ENCODE assay signal across 25 cellular contexts in genomic region chr3:54531741-54532140, GRCh38.
"Had no signal": no experiment of that assay in that cellular context is flagged by ENCODE, and none has a peak within 500 bp of the region (broad histone marks: within the 10 kb centered on the region; RNA-seq: fewer than 3 reads in every experiment).

No MANE protein-coding gene starts in this region.

- DNase-seq: activated CD4-positive, alpha-beta memory T cell treated with anti-CD3 and anti-CD28 coated beads, Interleukin-2, amount 10 ng/mL, durations not matched to agents 7 days and 5 days; activated CD4-positive, alpha-beta T cell treated with anti-CD3 and anti-CD28 coated beads for 1 hour; activated CD4-positive, alpha-beta T cell treated with anti-CD3 and anti-CD28 coated beads for 4 hours; activated CD4-positive, alpha-beta T cell treated with anti-CD3 and anti-CD28 coated beads, Interleukin-2, amount 10 ng/mL, durations not matched to agents 7 days and 5 days; activated CD4-positive, alpha-beta T cell treated with anti-CD3 and anti-CD28 coated beads, Interleukin-2, amount 50 U/mL, for 4 hours; activated CD8-positive, alpha-beta memory T cell treated with anti-CD3 and anti-CD28 coated beads, Interleukin-2, amount 50 U/mL, for 48 hours; activated gamma-delta T cell; activated naive CD4-positive, alpha-beta T cell; activated naive CD4-positive, alpha-beta T cell treated with anti-CD3 and anti-CD28 coated beads, Interleukin-2, amount 10 ng/mL, durations not matched to agents 7 days and 5 days; activated naive CD8-positive, alpha-beta T cell treated with anti-CD3 and anti-CD28 coated beads, Interleukin-2, amount 10 ng/mL, durations not matched to agents 7 days and 5 days; activated T-cell treated with anti-CD3 and anti-CD28 coated beads for 4 hours; activated T-cell treated with anti-CD3 and anti-CD28 coated beads, Interleukin-2, amount 50 U/mL, for 24 hours; activated T-cell treated with anti-CD3 and anti-CD28 coated beads, Interleukin-2, amount 50 U/mL, for 72 hours; dorsolateral prefrontal cortex; effector CD4-positive, alpha-beta T cell; effector memory CD8-positive, alpha-beta T cell; foreskin fibroblast; T-helper 2 cell had no signal

- H3K4me3 ChIP-seq: ascending aorta, coronary artery, dorsolateral prefrontal cortex had no signal

- H3K9me3 ChIP-seq: ascending aorta had no signal

- H3K9me3 Mint-ChIP-seq: central memory CD8-positive, alpha-beta T cell had no signal

- H3K4me1 ChIP-seq: ascending aorta had no signal

- H3K4me1 Mint-ChIP-seq: activated CD4-positive, alpha-beta memory T cell treated with anti-CD3 and anti-CD28 coated beads, Interleukin-2, amount 10 ng/mL, durations not matched to agents 7 days and 5 days; activated CD4-positive, alpha-beta T cell treated with anti-CD3 and anti-CD28 coated beads, Interleukin-2, amount 10 ng/mL, durations not matched to agents 7 days and 5 days; activated naive CD4-positive, alpha-beta T cell treated with anti-CD3 and anti-CD28 coated beads, Interleukin-2, amount 10 ng/mL, durations not matched to agents 7 days and 5 days; central memory CD8-positive, alpha-beta T cell had no signal

- H3K4me3 Mint-ChIP-seq: activated CD4-positive, alpha-beta memory T cell treated with anti-CD3 and anti-CD28 coated beads, Interleukin-2, amount 10 ng/mL, durations not matched to agents 7 days and 5 days; activated CD4-positive, alpha-beta T cell treated with anti-CD3 and anti-CD28 coated beads, Interleukin-2, amount 10 ng/mL, durations not matched to agents 7 days and 5 days; activated naive CD4-positive, alpha-beta T cell treated with anti-CD3 and anti-CD28 coated beads, Interleukin-2, amount 10 ng/mL, durations not matched to agents 7 days and 5 days; activated naive CD8-positive, alpha-beta T cell treated with anti-CD3 and anti-CD28 coated beads, Interleukin-2, amount 10 ng/mL, durations not matched to agents 7 days and 5 days; activated T-cell treated with anti-CD3 and anti-CD28 coated beads, Interleukin-2, amount 50 U/mL, for 24 hours; activated T-cell treated with anti-CD3 and anti-CD28 coated beads, Interleukin-2, amount 50 U/mL, for 72 hours; brain; central memory CD8-positive, alpha-beta T cell; dendritic cell treated with granulocyte-macrophage colony-stimulating factor and Interleukin-4, amounts not matched to agents 40 ng/mL and 50 ng/mL, for 4 days; effector memory CD8-positive, alpha-beta T cell had no signal

- H3K36me3 Mint-ChIP-seq: activated naive CD4-positive, alpha-beta T cell treated with anti-CD3 and anti-CD28 coated beads, Interleukin-2, amount 10 ng/mL, durations not matched to agents 7 days and 5 days; activated naive CD8-positive, alpha-beta T cell treated with anti-CD3 and anti-CD28 coated beads, Interleukin-2, amount 10 ng/mL, durations not matched to agents 7 days and 5 days had no signal

- ATAC-seq: activated naive CD4-positive, alpha-beta T cell treated with anti-CD3 and anti-CD28 coated beads, Interleukin-2, amount 50 U/mL, for 72 hours; activated T-cell treated with anti-CD3 and anti-CD28 coated beads, Interleukin-2, amount 50 U/mL, for 72 hours; effector memory CD8-positive, alpha-beta T cell had no signal

- H3K27me3 Mint-ChIP-seq: activated CD4-positive, alpha-beta memory T cell treated with anti-CD3 and anti-CD28 coated beads, Interleukin-2, amount 10 ng/mL, durations not matched to agents 7 days and 5 days; activated CD4-positive, alpha-beta T cell treated with anti-CD3 and anti-CD28 coated beads, Interleukin-2, amount 10 ng/mL, durations not matched to agents 7 days and 5 days; activated naive CD4-positive, alpha-beta T cell treated with anti-CD3 and anti-CD28 coated beads, Interleukin-2, amount 10 ng/mL, durations not matched to agents 7 days and 5 days; activated naive CD8-positive, alpha-beta T cell treated with anti-CD3 and anti-CD28 coated beads, Interleukin-2, amount 10 ng/mL, durations not matched to agents 7 days and 5 days; activated T-cell treated with anti-CD3 and anti-CD28 coated beads, Interleukin-2, amount 50 U/mL, for 24 hours; central memory CD8-positive, alpha-beta T cell; dendritic cell treated with granulocyte-macrophage colony-stimulating factor and Interleukin-4, amounts not matched to agents 40 ng/mL and 50 ng/mL, for 4 days; effector memory CD8-positive, alpha-beta T cell had no signal

- H3K27me3 ChIP-seq: ascending aorta, dorsolateral prefrontal cortex had no signal

- H3K36me3 ChIP-seq: ascending aorta had no signal

- H3K27ac ChIP-seq: ascending aorta, coronary artery, dorsolateral prefrontal cortex, epithelial cell of prostate had no signal

- H3K27ac Mint-ChIP-seq: activated CD4-positive, alpha-beta memory T cell treated with anti-CD3 and anti-CD28 coated beads, Interleukin-2, amount 10 ng/mL, durations not matched to agents 7 days and 5 days; activated CD4-positive, alpha-beta T cell treated with anti-CD3 and anti-CD28 coated beads, Interleukin-2, amount 10 ng/mL, durations not matched to agents 7 days and 5 days; activated naive CD4-positive, alpha-beta T cell treated with anti-CD3 and anti-CD28 coated beads, Interleukin-2, amount 10 ng/mL, durations not matched to agents 7 days and 5 days; activated naive CD4-positive, alpha-beta T cell treated with anti-CD3 and anti-CD28 coated beads, Interleukin-2, amount 50 U/mL, for 72 hours; activated naive CD8-positive, alpha-beta T cell treated with anti-CD3 and anti-CD28 coated beads, Interleukin-2, amount 10 ng/mL, durations not matched to agents 7 days and 5 days; activated T-cell treated with anti-CD3 and anti-CD28 coated beads, Interleukin-2, amount 50 U/mL, for 24 hours; activated T-cell treated with anti-CD3 and anti-CD28 coated beads, Interleukin-2, amount 50 U/mL, for 72 hours; dendritic cell treated with granulocyte-macrophage colony-stimulating factor and Interleukin-4, amounts not matched to agents 40 ng/mL and 50 ng/mL, for 4 days; effector memory CD8-positive, alpha-beta T cell had no signal
